1 cellular context compared by ENCODE assay signal in genomic region chr1:84476225-84476624, GRCh38.
TF ChIP-seq lines count a peak whose summit lies in the region.

No MANE protein-coding gene starts in this region.

TF ChIP-seq in HEK293, 187 proteins besides CTCF, POLR2A, EP300 and RAD21 (continued from another document and continues in another):
- no peak for TF ChIP-seq HOXD13 (CRISPR knock-in tag; IDR thresholded peaks at IDR 0.05; ENCODE audit: borderline replicate concordance)
- TF ChIP-seq KLF7 (tag by site-specific recombination; IDR thresholded peaks at IDR 0.05; ENCODE audit: borderline replicate concordance) = no peak
- TF ChIP-seq, protein P1, sequence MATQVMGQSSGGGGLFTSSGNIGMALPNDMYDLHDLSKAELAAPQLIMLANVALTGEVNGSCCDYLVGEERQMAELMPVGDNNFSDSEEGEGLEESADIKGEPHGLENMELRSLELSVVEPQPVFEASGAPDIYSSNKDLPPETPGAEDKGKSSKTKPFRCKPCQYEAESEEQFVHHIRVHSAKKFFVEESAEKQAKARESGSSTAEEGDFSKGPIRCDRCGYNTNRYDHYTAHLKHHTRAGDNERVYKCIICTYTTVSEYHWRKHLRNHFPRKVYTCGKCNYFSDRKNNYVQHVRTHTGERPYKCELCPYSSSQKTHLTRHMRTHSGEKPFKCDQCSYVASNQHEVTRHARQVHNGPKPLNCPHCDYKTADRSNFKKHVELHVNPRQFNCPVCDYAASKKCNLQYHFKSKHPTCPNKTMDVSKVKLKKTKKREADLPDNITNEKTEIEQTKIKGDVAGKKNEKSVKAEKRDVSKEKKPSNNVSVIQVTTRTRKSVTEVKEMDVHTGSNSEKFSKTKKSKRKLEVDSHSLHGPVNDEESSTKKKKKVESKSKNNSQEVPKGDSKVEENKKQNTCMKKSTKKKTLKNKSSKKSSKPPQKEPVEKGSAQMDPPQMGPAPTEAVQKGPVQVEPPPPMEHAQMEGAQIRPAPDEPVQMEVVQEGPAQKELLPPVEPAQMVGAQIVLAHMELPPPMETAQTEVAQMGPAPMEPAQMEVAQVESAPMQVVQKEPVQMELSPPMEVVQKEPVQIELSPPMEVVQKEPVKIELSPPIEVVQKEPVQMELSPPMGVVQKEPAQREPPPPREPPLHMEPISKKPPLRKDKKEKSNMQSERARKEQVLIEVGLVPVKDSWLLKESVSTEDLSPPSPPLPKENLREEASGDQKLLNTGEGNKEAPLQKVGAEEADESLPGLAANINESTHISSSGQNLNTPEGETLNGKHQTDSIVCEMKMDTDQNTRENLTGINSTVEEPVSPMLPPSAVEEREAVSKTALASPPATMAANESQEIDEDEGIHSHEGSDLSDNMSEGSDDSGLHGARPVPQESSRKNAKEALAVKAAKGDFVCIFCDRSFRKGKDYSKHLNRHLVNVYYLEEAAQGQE (tag by site-specific recombination; IDR thresholded peaks at IDR 0.05) = peak; percentile 77
- peak; percentile 76; the same call in 1 of the 2 replicates for TF ChIP-seq ZNF19 (tag by site-specific recombination; IDR thresholded peaks at IDR 0.05; ENCODE audit: low read depth)
- TF ChIP-seq ZNF837 (tag by site-specific recombination; IDR thresholded peaks at IDR 0.05) = no peak
- TF ChIP-seq ZNF544 (tag by site-specific recombination; IDR thresholded peaks at IDR 0.05) = no peak
- TF ChIP-seq ZFHX2 (tag by site-specific recombination; conservative IDR thresholded peaks at IDR 0.05) = no peak
- no peak for TF ChIP-seq ZNF175 (tag by site-specific recombination; IDR thresholded peaks at IDR 0.05)
- 0 out of 2 replicates have a peak, but pooled peaks have one; percentile 37 for TF ChIP-seq ZNF302 (tag by site-specific recombination; IDR thresholded peaks at IDR 0.05; ENCODE audit: low read depth)
- TF ChIP-seq ZNF530 (tag by site-specific recombination; IDR thresholded peaks at IDR 0.05; ENCODE audit: low read depth) = 0 out of 2 replicates have a peak, but pooled peaks have one; percentile 65
- TF ChIP-seq ZNF223 (tag by site-specific recombination; IDR thresholded peaks at IDR 0.05) = peak; percentile 32; the same call in 1 of the 2 replicates
- TF ChIP-seq ZNF701 (tag by site-specific recombination; IDR thresholded peaks at IDR 0.05) = no peak
- TF ChIP-seq HOXA7 (CRISPR knock-in tag; IDR thresholded peaks at IDR 0.05; ENCODE audit: borderline replicate concordance) = no peak
- no peak for TF ChIP-seq WT1 (tag by site-specific recombination; IDR thresholded peaks at IDR 0.05)
- TF ChIP-seq ZFP37 (tag by site-specific recombination; IDR thresholded peaks at IDR 0.05) = 0 out of 2 replicates have a peak, but pooled peaks have one; percentile 44
- TF ChIP-seq ZBTB8A (tag by site-specific recombination; IDR thresholded peaks at IDR 0.05) = peak; percentile 75
- TF ChIP-seq ZNF704 (tag by site-specific recombination; IDR thresholded peaks at IDR 0.05) = no peak
- no peak for TF ChIP-seq ZNF112 (tag by site-specific recombination; IDR thresholded peaks at IDR 0.05)
- peak; percentile 95 for TF ChIP-seq ZNF394 (tag by site-specific recombination; IDR thresholded peaks at IDR 0.05; ENCODE audit: borderline replicate concordance)
- TF ChIP-seq SP3 (tag by site-specific recombination; IDR thresholded peaks at IDR 0.05) = 0 out of 2 replicates have a peak, but pooled peaks have one; percentile 26
- no peak for TF ChIP-seq ZNF221 (tag by site-specific recombination; IDR thresholded peaks at IDR 0.05; ENCODE audit: borderline replicate concordance)
- no peak for TF ChIP-seq PRDM1 (tag by site-specific recombination; IDR thresholded peaks at IDR 0.05)
- TF ChIP-seq ZXDB (tag by site-specific recombination; IDR thresholded peaks at IDR 0.05) = peak; percentile 70
- TF ChIP-seq, protein P2, sequence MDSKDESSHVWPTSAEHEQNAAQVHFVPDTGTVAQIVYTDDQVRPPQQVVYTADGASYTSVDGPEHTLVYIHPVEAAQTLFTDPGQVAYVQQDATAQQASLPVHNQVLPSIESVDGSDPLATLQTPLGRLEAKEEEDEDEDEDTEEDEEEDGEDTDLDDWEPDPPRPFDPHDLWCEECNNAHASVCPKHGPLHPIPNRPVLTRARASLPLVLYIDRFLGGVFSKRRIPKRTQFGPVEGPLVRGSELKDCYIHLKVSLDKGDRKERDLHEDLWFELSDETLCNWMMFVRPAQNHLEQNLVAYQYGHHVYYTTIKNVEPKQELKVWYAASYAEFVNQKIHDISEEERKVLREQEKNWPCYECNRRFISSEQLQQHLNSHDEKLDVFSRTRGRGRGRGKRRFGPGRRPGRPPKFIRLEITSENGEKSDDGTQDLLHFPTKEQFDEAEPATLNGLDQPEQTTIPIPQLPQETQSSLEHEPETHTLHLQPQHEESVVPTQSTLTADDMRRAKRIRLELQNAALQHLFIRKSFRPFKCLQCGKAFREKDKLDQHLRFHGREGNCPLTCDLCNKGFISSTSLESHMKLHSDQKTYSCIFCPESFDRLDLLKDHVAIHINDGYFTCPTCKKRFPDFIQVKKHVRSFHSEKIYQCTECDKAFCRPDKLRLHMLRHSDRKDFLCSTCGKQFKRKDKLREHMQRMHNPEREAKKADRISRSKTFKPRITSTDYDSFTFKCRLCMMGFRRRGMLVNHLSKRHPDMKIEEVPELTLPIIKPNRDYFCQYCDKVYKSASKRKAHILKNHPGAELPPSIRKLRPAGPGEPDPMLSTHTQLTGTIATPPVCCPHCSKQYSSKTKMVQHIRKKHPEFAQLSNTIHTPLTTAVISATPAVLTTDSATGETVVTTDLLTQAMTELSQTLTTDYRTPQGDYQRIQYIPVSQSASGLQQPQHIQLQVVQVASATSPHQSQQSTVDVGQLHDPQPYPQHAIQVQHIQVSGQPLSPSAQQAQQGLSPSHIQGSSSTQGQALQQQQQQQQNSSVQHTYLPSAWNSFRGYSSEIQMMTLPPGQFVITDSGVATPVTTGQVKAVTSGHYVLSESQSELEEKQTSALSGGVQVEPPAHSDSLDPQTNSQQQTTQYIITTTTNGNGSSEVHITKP (tag by site-specific recombination; IDR thresholded peaks at IDR 0.05) = no peak
- no peak for TF ChIP-seq HOXC10 (CRISPR knock-in tag; IDR thresholded peaks at IDR 0.05)
- TF ChIP-seq, protein P3, sequence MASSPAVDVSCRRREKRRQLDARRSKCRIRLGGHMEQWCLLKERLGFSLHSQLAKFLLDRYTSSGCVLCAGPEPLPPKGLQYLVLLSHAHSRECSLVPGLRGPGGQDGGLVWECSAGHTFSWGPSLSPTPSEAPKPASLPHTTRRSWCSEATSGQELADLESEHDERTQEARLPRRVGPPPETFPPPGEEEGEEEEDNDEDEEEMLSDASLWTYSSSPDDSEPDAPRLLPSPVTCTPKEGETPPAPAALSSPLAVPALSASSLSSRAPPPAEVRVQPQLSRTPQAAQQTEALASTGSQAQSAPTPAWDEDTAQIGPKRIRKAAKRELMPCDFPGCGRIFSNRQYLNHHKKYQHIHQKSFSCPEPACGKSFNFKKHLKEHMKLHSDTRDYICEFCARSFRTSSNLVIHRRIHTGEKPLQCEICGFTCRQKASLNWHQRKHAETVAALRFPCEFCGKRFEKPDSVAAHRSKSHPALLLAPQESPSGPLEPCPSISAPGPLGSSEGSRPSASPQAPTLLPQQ (tag by site-specific recombination; IDR thresholded peaks at IDR 0.05) = no peak
- TF ChIP-seq SCRT2 (tag by site-specific recombination; IDR thresholded peaks at IDR 0.05) = no peak
- no peak for TF ChIP-seq IKZF3 (tag by site-specific recombination; IDR thresholded peaks at IDR 0.05)
- peak; percentile 86; the same call in 1 of the 2 replicates for TF ChIP-seq ZNF140 (tag by site-specific recombination; IDR thresholded peaks at IDR 0.05)
- 0 out of 2 replicates have a peak, but pooled peaks have one; percentile 52 for TF ChIP-seq ZBTB21 (tag by site-specific recombination; IDR thresholded peaks at IDR 0.05)
- TF ChIP-seq FEZF1 (tag by site-specific recombination; IDR thresholded peaks at IDR 0.05) = no peak
- TF ChIP-seq ZBTB1 (tag by site-specific recombination; IDR thresholded peaks at IDR 0.05) = no peak
- no peak for TF ChIP-seq ZNF776 (tag by site-specific recombination; IDR thresholded peaks at IDR 0.05; ENCODE audit: borderline replicate concordance)
- no peak for TF ChIP-seq ZNF76 (tag by site-specific recombination; IDR thresholded peaks at IDR 0.05; ENCODE audit: borderline replicate concordance, low read depth)
- TF ChIP-seq, protein P4, sequence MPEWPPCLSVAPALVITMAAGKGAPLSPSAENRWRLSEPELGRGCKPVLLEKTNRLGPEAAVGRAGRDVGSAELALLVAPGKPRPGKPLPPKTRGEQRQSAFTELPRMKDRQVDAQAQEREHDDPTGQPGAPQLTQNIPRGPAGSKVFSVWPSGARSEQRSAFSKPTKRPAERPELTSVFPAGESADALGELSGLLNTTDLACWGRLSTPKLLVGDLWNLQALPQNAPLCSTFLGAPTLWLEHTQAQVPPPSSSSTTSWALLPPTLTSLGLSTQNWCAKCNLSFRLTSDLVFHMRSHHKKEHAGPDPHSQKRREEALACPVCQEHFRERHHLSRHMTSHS (tag by site-specific recombination; IDR thresholded peaks at IDR 0.05) = no peak
- TF ChIP-seq, protein P5, sequence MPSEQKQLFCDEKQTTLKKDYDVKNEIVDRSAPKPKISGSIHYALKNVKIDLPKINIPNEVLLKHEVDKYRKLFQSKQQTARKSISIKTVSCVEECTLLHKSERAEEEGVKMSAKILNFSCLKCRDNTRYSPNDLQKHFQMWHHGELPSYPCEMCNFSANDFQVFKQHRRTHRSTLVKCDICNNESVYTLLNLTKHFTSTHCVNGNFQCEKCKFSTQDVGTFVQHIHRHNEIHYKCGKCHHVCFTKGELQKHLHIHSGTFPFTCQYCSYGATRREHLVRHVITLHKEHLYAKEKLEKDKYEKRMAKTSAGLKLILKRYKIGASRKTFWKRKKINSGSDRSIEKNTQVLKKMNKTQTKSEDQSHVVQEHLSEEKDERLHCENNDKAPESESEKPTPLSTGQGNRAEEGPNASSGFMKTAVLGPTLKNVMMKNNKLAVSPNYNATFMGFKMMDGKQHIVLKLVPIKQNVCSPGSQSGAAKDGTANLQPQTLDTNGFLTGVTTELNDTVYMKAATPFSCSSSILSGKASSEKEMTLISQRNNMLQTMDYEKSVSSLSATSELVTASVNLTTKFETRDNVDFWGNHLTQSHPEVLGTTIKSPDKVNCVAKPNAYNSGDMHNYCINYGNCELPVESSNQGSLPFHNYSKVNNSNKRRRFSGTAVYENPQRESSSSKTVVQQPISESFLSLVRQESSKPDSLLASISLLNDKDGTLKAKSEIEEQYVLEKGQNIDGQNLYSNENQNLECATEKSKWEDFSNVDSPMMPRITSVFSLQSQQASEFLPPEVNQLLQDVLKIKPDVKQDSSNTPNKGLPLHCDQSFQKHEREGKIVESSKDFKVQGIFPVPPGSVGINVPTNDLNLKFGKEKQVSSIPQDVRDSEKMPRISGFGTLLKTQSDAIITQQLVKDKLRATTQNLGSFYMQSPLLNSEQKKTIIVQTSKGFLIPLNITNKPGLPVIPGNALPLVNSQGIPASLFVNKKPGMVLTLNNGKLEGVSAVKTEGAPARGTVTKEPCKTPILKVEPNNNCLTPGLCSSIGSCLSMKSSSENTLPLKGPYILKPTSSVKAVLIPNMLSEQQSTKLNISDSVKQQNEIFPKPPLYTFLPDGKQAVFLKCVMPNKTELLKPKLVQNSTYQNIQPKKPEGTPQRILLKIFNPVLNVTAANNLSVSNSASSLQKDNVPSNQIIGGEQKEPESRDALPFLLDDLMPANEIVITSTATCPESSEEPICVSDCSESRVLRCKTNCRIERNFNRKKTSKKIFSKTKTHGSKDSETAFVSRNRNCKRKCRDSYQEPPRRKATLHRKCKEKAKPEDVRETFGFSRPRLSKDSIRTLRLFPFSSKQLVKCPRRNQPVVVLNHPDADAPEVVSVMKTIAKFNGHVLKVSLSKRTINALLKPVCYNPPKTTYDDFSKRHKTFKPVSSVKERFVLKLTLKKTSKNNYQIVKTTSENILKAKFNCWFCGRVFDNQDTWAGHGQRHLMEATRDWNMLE (tag by site-specific recombination; conservative IDR thresholded peaks at IDR 0.05; ENCODE audit: low read depth) = peak; percentile 93
- TF ChIP-seq, protein P6, sequence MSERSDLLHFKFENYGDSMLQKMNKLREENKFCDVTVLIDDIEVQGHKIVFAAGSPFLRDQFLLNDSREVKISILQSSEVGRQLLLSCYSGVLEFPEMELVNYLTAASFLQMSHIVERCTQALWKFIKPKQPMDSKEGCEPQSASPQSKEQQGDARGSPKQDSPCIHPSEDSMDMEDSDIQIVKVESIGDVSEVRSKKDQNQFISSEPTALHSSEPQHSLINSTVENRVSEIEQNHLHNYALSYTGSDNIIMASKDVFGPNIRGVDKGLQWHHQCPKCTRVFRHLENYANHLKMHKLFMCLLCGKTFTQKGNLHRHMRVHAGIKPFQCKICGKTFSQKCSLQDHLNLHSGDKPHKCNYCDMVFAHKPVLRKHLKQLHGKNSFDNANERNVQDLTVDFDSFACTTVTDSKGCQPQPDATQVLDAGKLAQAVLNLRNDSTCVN (tag by site-specific recombination; optimal IDR thresholded peaks at IDR 0.05) = no peak
- TF ChIP-seq HIC1 (tag by site-specific recombination; IDR thresholded peaks at IDR 0.05) = no peak
- TF ChIP-seq ZNF555 (tag by site-specific recombination; conservative IDR thresholded peaks at IDR 0.05) = peak; percentile 93
- no peak for TF ChIP-seq ZNF416 (tag by site-specific recombination; IDR thresholded peaks at IDR 0.05)
- peak; percentile 54 for TF ChIP-seq ZNF529 (tag by site-specific recombination; IDR thresholded peaks at IDR 0.05; ENCODE audit: insufficient replicate concordance)
